Comparison of ENCODE assay signal across 2 cellular contexts in the genomic region with DNA sequence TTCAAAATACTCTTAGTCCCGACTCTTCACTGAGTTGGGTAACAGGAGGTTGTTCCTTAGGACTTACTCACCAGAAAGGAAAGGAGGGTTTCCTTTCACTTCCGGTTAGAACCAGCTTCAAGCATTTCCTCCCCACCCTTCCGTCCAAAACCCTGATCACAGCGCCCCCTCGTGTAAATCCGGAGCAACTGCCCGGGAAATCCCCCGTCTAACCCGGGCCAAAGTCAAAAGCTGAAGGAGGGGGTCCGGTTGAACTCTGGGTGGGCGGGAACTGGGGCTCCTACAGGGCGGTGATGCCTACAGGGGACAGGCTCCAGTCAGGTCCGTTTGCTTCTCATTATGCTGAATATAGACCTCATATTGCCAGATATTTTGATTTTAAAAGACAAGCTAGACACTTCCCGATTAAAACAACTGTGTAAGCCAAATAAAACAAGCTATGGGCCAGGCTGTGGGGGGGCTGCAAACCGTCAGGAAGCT.
TF ChIP-seq lines count a peak whose summit lies in the region.

No MANE protein-coding gene starts in this region.

TF ChIP-seq in IMR-90, 13 proteins besides CTCF, POLR2A, EP300 and RAD21:
- TF ChIP-seq, protein P1, sequence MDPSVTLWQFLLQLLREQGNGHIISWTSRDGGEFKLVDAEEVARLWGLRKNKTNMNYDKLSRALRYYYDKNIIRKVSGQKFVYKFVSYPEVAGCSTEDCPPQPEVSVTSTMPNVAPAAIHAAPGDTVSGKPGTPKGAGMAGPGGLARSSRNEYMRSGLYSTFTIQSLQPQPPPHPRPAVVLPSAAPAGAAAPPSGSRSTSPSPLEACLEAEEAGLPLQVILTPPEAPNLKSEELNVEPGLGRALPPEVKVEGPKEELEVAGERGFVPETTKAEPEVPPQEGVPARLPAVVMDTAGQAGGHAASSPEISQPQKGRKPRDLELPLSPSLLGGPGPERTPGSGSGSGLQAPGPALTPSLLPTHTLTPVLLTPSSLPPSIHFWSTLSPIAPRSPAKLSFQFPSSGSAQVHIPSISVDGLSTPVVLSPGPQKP (IDR thresholded peaks at IDR 0.05; ENCODE audit: borderline replicate concordance, low read depth, low read length): 0 out of 2 replicates have a peak, but pooled peaks have one; percentile 64
- TF ChIP-seq MAFK (IDR thresholded peaks at IDR 0.05; ENCODE audit: low read depth, low read length): no peak
- no peak for TF ChIP-seq NFE2L2 (IDR thresholded peaks at IDR 0.05; ENCODE audit: low read depth, low read length)
- no peak for TF ChIP-seq RCOR1 (IDR thresholded peaks at IDR 0.05; ENCODE audit: insufficient replicate concordance, low read length)
- no peak for TF ChIP-seq BHLHE40 (IDR thresholded peaks at IDR 0.05; ENCODE audit: low read depth, low read length)
- peak; percentile 51 for TF ChIP-seq SMC3 (IDR thresholded peaks at IDR 0.05; ENCODE audit: low read depth, low read length)
- TF ChIP-seq FOS (IDR thresholded peaks at IDR 0.05; ENCODE audit: low read depth, low read length): no peak
- TF ChIP-seq MXI1 (IDR thresholded peaks at IDR 0.05; ENCODE audit: borderline replicate concordance, low read depth, low read length): no peak
- no peak for TF ChIP-seq CHD1 (IDR thresholded peaks at IDR 0.05; ENCODE audit: low read depth, low read length)
- peak; percentile 72 for TF ChIP-seq CEBPB (IDR thresholded peaks at IDR 0.05; ENCODE audit: low read depth, low read length)
- peak; percentile 83 for TF ChIP-seq MAZ (IDR thresholded peaks at IDR 0.05; ENCODE audit: borderline replicate concordance, low read depth, low read length)
- TF ChIP-seq, protein P2, sequence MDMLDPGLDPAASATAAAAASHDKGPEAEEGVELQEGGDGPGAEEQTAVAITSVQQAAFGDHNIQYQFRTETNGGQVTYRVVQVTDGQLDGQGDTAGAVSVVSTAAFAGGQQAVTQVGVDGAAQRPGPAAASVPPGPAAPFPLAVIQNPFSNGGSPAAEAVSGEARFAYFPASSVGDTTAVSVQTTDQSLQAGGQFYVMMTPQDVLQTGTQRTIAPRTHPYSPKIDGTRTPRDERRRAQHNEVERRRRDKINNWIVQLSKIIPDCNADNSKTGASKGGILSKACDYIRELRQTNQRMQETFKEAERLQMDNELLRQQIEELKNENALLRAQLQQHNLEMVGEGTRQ (IDR thresholded peaks at IDR 0.05; ENCODE audit: low read depth, low read length): no peak
- TF ChIP-seq RFX5 (IDR thresholded peaks at IDR 0.05; ENCODE audit: low read depth, low read length): no peak

TF ChIP-seq in neural cell, 6 proteins besides CTCF, POLR2A, EP300 and RAD21:
- no peak for TF ChIP-seq MXI1 (conservative IDR thresholded peaks at IDR 0.05; ENCODE audit: poor library complexity, severe bottlenecking)
- peak; percentile 53 for TF ChIP-seq SMC3 (conservative IDR thresholded peaks at IDR 0.05; ENCODE audit: poor library complexity)
